ENCODE assay signal across 8 cellular contexts in genomic region chr16:85055503-85056210, GRCh38. TPM values are rescaled to one million over a fixed set of nuclear protein-coding genes. Genes with fewer than 3 reads are reported as not detected.
A peak's percentile ranks its signal among the peaks of the same experiment; 100 is the strongest.
DNase-seq lines count a peak whose midpoint lies in the region; ATAC-seq, FAIRE-seq and TF ChIP-seq lines count a peak whose summit lies in the region.

No MANE protein-coding gene starts in this region.

- peaks cover 4% of the 10 kb centered on the region for H3K9me3 Mint-ChIP-seq in activated CD8-positive, alpha-beta T cell treated with anti-CD3 and anti-CD28 coated beads, Interleukin-2, amount 10 ng/mL, durations not matched to agents 7 days and 5 days (ENCODE audit: insufficient read depth)
- H3K9me3 Mint-ChIP-seq in endodermal cell (no peaks in the 10 kb centered on the region), natural killer cell (no peaks in the 10 kb centered on the region)

- ATAC-seq in GM21515 (IDR thresholded peaks at IDR 0.05; ENCODE audit: unreplicated experiment) (peak; percentile 90), natural killer cell (peak; percentile 86 to 97 (median 94))
- peak; percentile 99 for ATAC-seq in activated CD8-positive, alpha-beta T cell treated with anti-CD3 and anti-CD28 coated beads, Interleukin-2, amount 10 ng/mL, durations not matched to agents 7 days and 5 days

- H3K9ac ChIP-seq in BLaER1 = no peak overlapping the region; the same call in 1 of the 2 replicates
- H3K9ac ChIP-seq in endodermal cell (ENCODE audit: extremely low read depth, low read length, poor library complexity, severe bottlenecking) = no peak overlapping the region

- TF ChIP-seq CTCF in endodermal cell (conservative IDR thresholded peaks at IDR 0.05) (no peak), natural killer cell (IDR thresholded peaks at IDR 0.05) (no peak)

- peak overlapping the region; percentile 98 for H3K27ac Mint-ChIP-seq in activated CD8-positive, alpha-beta T cell treated with anti-CD3 and anti-CD28 coated beads, Interleukin-2, amount 10 ng/mL, durations not matched to agents 7 days and 5 days
- H3K27ac Mint-ChIP-seq in endodermal cell = peak overlapping the region; percentile 22
- H3K27ac Mint-ChIP-seq in natural killer cell = peak overlapping the region; percentile 90 to 91

- H4K20me1 ChIP-seq in BLaER1 = peaks cover 41% of the 10 kb centered on the region

- H3K27me3 ChIP-seq in BLaER1 (peaks cover 27% of the 10 kb centered on the region), endodermal cell (ENCODE audit: control insufficient read depth, insufficient read depth, low read length, poor library complexity, severe bottlenecking) (no peaks in the 10 kb centered on the region)

- FAIRE-seq in frontal cortex (lab: Jason Lieb, UNC) = no peak

- H3K4me2 ChIP-seq in BLaER1 = peak overlapping the region; percentile 88

- H3K36me3 ChIP-seq in BLaER1 (no peaks in the 10 kb centered on the region), endodermal cell (ENCODE audit: control insufficient read depth, insufficient read depth, low read length) (no peaks in the 10 kb centered on the region)

- H3K36me3 Mint-ChIP-seq in activated CD8-positive, alpha-beta T cell treated with anti-CD3 and anti-CD28 coated beads, Interleukin-2, amount 10 ng/mL, durations not matched to agents 7 days and 5 days (ENCODE audit: low read depth) = peaks cover 9% of the 10 kb centered on the region
- H3K36me3 Mint-ChIP-seq in endodermal cell (ENCODE audit: low read depth) (no peaks in the 10 kb centered on the region), natural killer cell (no peaks in the 10 kb centered on the region)

- H3K4me3 ChIP-seq in BLaER1 (peak overlapping the region; percentile 36), endodermal cell (ENCODE audit: low read length) (no peak overlapping the region)

- CTCF ChIA-PET in activated CD8-positive, alpha-beta T cell treated with anti-CD3 and anti-CD28 coated beads, Interleukin-2, amount 10 ng/mL, durations not matched to agents 7 days and 5 days (lab: Charles Lee) = interaction anchor here (0.9 to 3.1 kb wide), 13 partner anchors 9 to 59 kb away, joined by 3 to 27 read pairs (median 4); partner anchors contain the start of gene KIAA0513

- H3K9me3 ChIP-seq in BLaER1 (no peaks in the 10 kb centered on the region), endodermal cell (ENCODE audit: control insufficient read depth, low read length) (no peaks in the 10 kb centered on the region)

- H3K27ac ChIP-seq in BLaER1 = no peak overlapping the region
- H3K27ac ChIP-seq in endodermal cell (ENCODE audit: low read depth, low read length) = no peak overlapping the region

- H3K4me1 ChIP-seq in BLaER1 (peaks cover 51% of the 10 kb centered on the region), endodermal cell (ENCODE audit: control insufficient read depth, insufficient read depth, low read length) (peaks cover 9% of the 10 kb centered on the region)

- peaks cover 3% of the 10 kb centered on the region for H3K27me3 Mint-ChIP-seq in activated CD8-positive, alpha-beta T cell treated with anti-CD3 and anti-CD28 coated beads, Interleukin-2, amount 10 ng/mL, durations not matched to agents 7 days and 5 days (ENCODE audit: low read depth)
- H3K27me3 Mint-ChIP-seq in endodermal cell (ENCODE audit: insufficient read depth) (no peaks in the 10 kb centered on the region), natural killer cell (ENCODE audit: low read depth in 2 of 2) (peaks cover 2 to 18% of the 10 kb centered on the region in 2 donors)

- H3K4me3 Mint-ChIP-seq in activated CD8-positive, alpha-beta T cell treated with anti-CD3 and anti-CD28 coated beads, Interleukin-2, amount 10 ng/mL, durations not matched to agents 7 days and 5 days = peak overlapping the region; percentile 76
- H3K4me3 Mint-ChIP-seq in endodermal cell (no peak overlapping the region), natural killer cell (peak overlapping the region; percentile 78)

- WGBS in endodermal cell (ENCODE audit: insufficient coverage in 1 of 2, insufficient read length in 1 of 2), 2 experiments = 86 to 88% methylated on average over 13 to 14 of the region's 14 CpGs

- DNase-seq in LHCN-M2 (ENCODE audit: low read depth) = peak; percentile 83
- DNase-seq in activated CD8-positive, alpha-beta T cell treated with anti-CD3 and anti-CD28 coated beads, Interleukin-2, amount 10 ng/mL, durations not matched to agents 7 days and 5 days = peak; percentile 95
- no peak for DNase-seq in endodermal cell
- DNase-seq in natural killer cell = peak; percentile 75
- DNase-seq in stimulated activated naive CD4-positive, alpha-beta T cell treated with Interleukin-2 at 50 U/mL for 16 hours (lab: John Stamatoyannopoulos, UW) = peak; percentile 56
- no peak for DNase-seq in frontal cortex (ENCODE audit: low spot score in 2 of 2)

- intact Hi-C loops in natural killer cell (cut with micrococcal nuclease) = loop anchor here (1.0 kb wide), 4 partner anchors 27 to 49 kb away; partner anchors contain the start of gene ZDHHC7

- POLR2A ChIA-PET in activated CD8-positive, alpha-beta T cell treated with anti-CD3 and anti-CD28 coated beads, Interleukin-2, amount 10 ng/mL, durations not matched to agents 7 days and 5 days (lab: Charles Lee) = interaction anchor here (0.9 to 2.1 kb wide), 6 partner anchors 9 to 50 kb away, joined by 3 to 19 read pairs (median 6); partner anchors contain the start of genes KIAA0513 and ZDHHC7

- H3K4me1 Mint-ChIP-seq in activated CD8-positive, alpha-beta T cell treated with anti-CD3 and anti-CD28 coated beads, Interleukin-2, amount 10 ng/mL, durations not matched to agents 7 days and 5 days (ENCODE audit: low read depth) = peaks cover 41% of the 10 kb centered on the region
- peaks cover 13% of the 10 kb centered on the region for H3K4me1 Mint-ChIP-seq in endodermal cell
- H3K4me1 Mint-ChIP-seq in natural killer cell = peaks cover 32% of the 10 kb centered on the region in 2 donors

RNA-seq across cellular contexts. Expression of gene KIAA0513, which starts 28.1 kb away (rescaled TPM):
- total RNA-seq in LHCN-M2 (2014; rRNA removed) = 11.4 and 12.8 TPM in 2 replicates
- polyA plus RNA-seq in LHCN-M2 (2012) = 8.0 TPM
- 1 to 10 TPM; 8.1 to 9.1 TPM for total RNA-seq in activated CD8-positive, alpha-beta T cell treated with anti-CD3 and anti-CD28 coated beads, Interleukin-2, amount 10 ng/mL, durations not matched to agents 7 days and 5 days
- total RNA-seq in endodermal cell = 10 to 100 TPM in 1 of 2 donors, 1 to 10 TPM in 1; 9.2 to 16.0 TPM
- polyA plus RNA-seq in endodermal cell (2013, experiment 1 of 2) = 7.4 TPM
- 6.7 TPM for polyA plus RNA-seq in endodermal cell (2013, experiment 2 of 2)
- total RNA-seq in natural killer cell = 10 to 100 TPM in 2 of 3 donors, 1 to 10 TPM in 1; 7.9 to 17.7 (median 12.1) TPM
- 55.8 TPM for total RNA-seq in frontal cortex

RNA-seq across cellular contexts. Expression of gene ZDHHC7, which starts 44.3 kb away (rescaled TPM):
- 73.2 and 75.1 TPM in 2 replicates for total RNA-seq in LHCN-M2 (2014; rRNA removed)
- 41.3 TPM for polyA plus RNA-seq in LHCN-M2 (2012)
- 10 to 100 TPM; 28.1 to 28.7 TPM for total RNA-seq in activated CD8-positive, alpha-beta T cell treated with anti-CD3 and anti-CD28 coated beads, Interleukin-2, amount 10 ng/mL, durations not matched to agents 7 days and 5 days
- 10 to 100 TPM; 58.7 to 61.8 TPM for total RNA-seq in endodermal cell
- polyA plus RNA-seq in endodermal cell (2013, experiment 1 of 2) = 35.7 TPM
- polyA plus RNA-seq in endodermal cell (2013, experiment 2 of 2) = 35.7 TPM
- 10 to 100 TPM; 37.9 to 64.9 (median 45.2) TPM for total RNA-seq in natural killer cell
- 19.6 TPM for total RNA-seq in frontal cortex

RNA-seq across cellular contexts. Expression of gene CIBAR2, which starts 56.6 kb away (rescaled TPM):
- total RNA-seq in LHCN-M2 (2014; rRNA removed) (not detected in 2 replicates), endodermal cell (not detected), natural killer cell (not detected), frontal cortex (0.41 TPM)
- not detected for polyA plus RNA-seq in LHCN-M2 (2012)
- total RNA-seq in activated CD8-positive, alpha-beta T cell treated with anti-CD3 and anti-CD28 coated beads, Interleukin-2, amount 10 ng/mL, durations not matched to agents 7 days and 5 days = not detected
- polyA plus RNA-seq in endodermal cell (2013, experiment 1 of 2) = 0.25 TPM
- polyA plus RNA-seq in endodermal cell (2013, experiment 2 of 2) = not detected

Comparison
In these comparisons a context has a peak if more than half of its experiments do, and no peak if none do; other contexts are left out.
1. DNase-seq: peak in LHCN-M2 (single experiment), activated CD8-positive, alpha-beta T cell treated with anti-CD3 and anti-CD28 coated beads, Interleukin-2, amount 10 ng/mL, durations not matched to agents 7 days and 5 days (single experiment), natural killer cell (single experiment) and stimulated activated naive CD4-positive, alpha-beta T cell treated with Interleukin-2 at 50 U/mL for 16 hours (single experiment); none in endodermal cell (single experiment) and frontal cortex (0 of 2).
2. H3K27ac Mint-ChIP-seq: peak in every context shown above with its lines; median percentile 98 in activated CD8-positive, alpha-beta T cell treated with anti-CD3 and anti-CD28 coated beads, Interleukin-2, amount 10 ng/mL, durations not matched to agents 7 days and 5 days; 90 in natural killer cell; 22 in endodermal cell.
3. Peak in every context shown above with its lines, with median percentiles within 50 percentile points of each other: ATAC-seq.